Comparison of ENCODE assay signal across 1 cellular context in genomic region chr12:27733052-27733656, GRCh38.
A peak's percentile ranks its signal among the peaks of the same experiment; 100 is the strongest.
TF ChIP-seq lines count a peak whose summit lies in the region.

No MANE protein-coding gene starts in this region.

TF ChIP-seq in HepG2, 621 proteins besides CTCF, POLR2A, EP300 and RAD21:
- TF ChIP-seq RARG (CRISPR knock-in tag; IDR thresholded peaks at IDR 0.05; ENCODE audit: low read depth) (no peak), SMC3 (IDR thresholded peaks at IDR 0.05; ENCODE audit: low read length) (peak; percentile 79), FOXP1 (IDR thresholded peaks at IDR 0.05) (no peak), FOXP1 (CRISPR knock-in tag; IDR thresholded peaks at IDR 0.05) (no peak), CENPBD1 (CRISPR knock-in tag; IDR thresholded peaks at IDR 0.05; ENCODE audit: borderline replicate concordance, low read depth) (no peak), ZNF615 (CRISPR knock-in tag; IDR thresholded peaks at IDR 0.05; ENCODE audit: borderline replicate concordance) (no peak), ZNF251 (CRISPR knock-in tag; IDR thresholded peaks at IDR 0.05) (no peak), STAG1 (CRISPR knock-in tag; IDR thresholded peaks at IDR 0.05) (peak; percentile 86), ZEB1 (IDR thresholded peaks at IDR 0.05; ENCODE audit: insufficient replicate concordance, low read depth) (no peak), ZBTB40 (IDR thresholded peaks at IDR 0.05) (no peak), ZBTB40 (CRISPR knock-in tag; IDR thresholded peaks at IDR 0.05) (no peak), ZFP90 (CRISPR knock-in tag; IDR thresholded peaks at IDR 0.05; ENCODE audit: borderline replicate concordance) (no peak), ARID3A (IDR thresholded peaks at IDR 0.05; ENCODE audit: low read depth, low read length) (0 out of 2 replicates have a peak, but pooled peaks have one; percentile 24)
